In genomic region chr4:27524224-27524623, GRCh38 we compare ENCODE assay signal across 1 cellular context.
TF ChIP-seq lines count a peak whose summit lies in the region.

No MANE protein-coding gene starts in this region.

TF ChIP-seq in WTC11, 78 proteins besides CTCF, POLR2A, EP300 and RAD21 (continued from another document):
- TF ChIP-seq ATF2 (CRISPR knock-in tag; IDR thresholded peaks at IDR 0.05; ENCODE audit: borderline replicate concordance, low read depth) (no peak), NR1H2 (CRISPR knock-in tag; IDR thresholded peaks at IDR 0.05) (no peak)
